In the genomic region with DNA sequence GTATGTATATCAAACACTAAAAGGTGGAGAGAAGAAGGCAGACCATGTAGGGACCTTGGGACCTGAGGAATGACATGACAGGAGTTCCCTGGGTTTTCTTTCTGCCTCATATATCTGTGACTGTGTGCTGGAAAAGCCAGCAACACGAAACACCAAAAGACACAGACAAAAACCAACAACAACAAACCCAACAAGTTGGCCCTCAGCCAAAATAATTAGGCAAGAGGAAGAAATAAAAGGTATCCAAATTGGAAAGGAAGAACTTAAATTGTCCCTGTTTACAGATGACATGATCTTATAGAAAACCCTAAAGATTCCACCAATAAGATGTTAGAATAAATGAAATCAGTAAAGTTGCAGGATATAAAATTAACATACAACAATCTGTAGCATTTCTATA, we compare ENCODE assay signal across 1 cellular context.
TF ChIP-seq lines count a peak whose summit lies in the region.

No MANE protein-coding gene starts in this region.

TF ChIP-seq in K562, 482 proteins besides CTCF, POLR2A, EP300 and RAD21 (continued from another document):
- TF ChIP-seq MTA2 (IDR thresholded peaks at IDR 0.05; ENCODE audit: low read depth) (no peak), CBFA2T2 (conservative IDR thresholded peaks at IDR 0.05) (no peak), ZSCAN32 (CRISPR knock-in tag; IDR thresholded peaks at IDR 0.05) (no peak), NFIC (IDR thresholded peaks at IDR 0.05) (peak; percentile 95), BACH1 (tag; IDR thresholded peaks at IDR 0.05) (no peak), HMG20B (CRISPR knock-in tag; IDR thresholded peaks at IDR 0.05) (no peak), ZNF124 (CRISPR knock-in tag; IDR thresholded peaks at IDR 0.05) (no peak), OTX1 (CRISPR knock-in tag; IDR thresholded peaks at IDR 0.05) (no peak), NFIX (CRISPR knock-in tag; IDR thresholded peaks at IDR 0.05; ENCODE audit: low read depth) (peak; percentile 81), HDAC6 (IDR thresholded peaks at IDR 0.05; ENCODE audit: low read depth, low read length) (no peak), MBD2 (IDR thresholded peaks at IDR 0.05; ENCODE audit: borderline replicate concordance, low read depth) (no peak), ZNF217 (CRISPR knock-in tag; IDR thresholded peaks at IDR 0.05) (no peak)
- TF ChIP-seq, protein P1, sequence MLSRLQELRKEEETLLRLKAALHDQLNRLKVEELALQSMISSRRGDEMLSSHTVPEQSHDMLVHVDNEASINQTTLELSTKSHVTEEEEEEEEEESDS (CRISPR knock-in tag; IDR thresholded peaks at IDR 0.05), result no peak
- TF ChIP-seq, protein P2, sequence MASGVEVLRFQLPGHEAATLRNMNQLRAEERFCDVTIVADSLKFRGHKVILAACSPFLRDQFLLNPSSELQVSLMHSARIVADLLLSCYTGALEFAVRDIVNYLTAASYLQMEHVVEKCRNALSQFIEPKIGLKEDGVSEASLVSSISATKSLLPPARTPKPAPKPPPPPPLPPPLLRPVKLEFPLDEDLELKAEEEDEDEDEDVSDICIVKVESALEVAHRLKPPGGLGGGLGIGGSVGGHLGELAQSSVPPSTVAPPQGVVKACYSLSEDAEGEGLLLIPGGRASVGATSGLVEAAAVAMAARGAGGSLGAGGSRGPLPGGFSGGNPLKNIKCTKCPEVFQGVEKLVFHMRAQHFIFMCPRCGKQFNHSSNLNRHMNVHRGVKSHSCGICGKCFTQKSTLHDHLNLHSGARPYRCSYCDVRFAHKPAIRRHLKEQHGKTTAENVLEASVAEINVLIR (CRISPR knock-in tag; IDR thresholded peaks at IDR 0.05), result no peak
